In genomic region chr20:34824861-34825529, GRCh38 we compare ENCODE assay signal across 8 cellular contexts. TPM values are rescaled to one million over a fixed set of nuclear protein-coding genes. Genes with fewer than 3 reads are reported as not detected.
A peak's percentile ranks its signal among the peaks of the same experiment; 100 is the strongest.
DNase-seq lines count a peak whose midpoint lies in the region; FAIRE-seq and TF ChIP-seq lines count a peak whose summit lies in the region.

No MANE protein-coding gene starts in this region.

- dilution Hi-C loops in keratinocyte (cut with MboI; ENCODE audit: extremely low pct_ligation_motif_present, low sequenced_read_pairs), result no loop called here

- H3K9me1 ChIP-seq in keratinocyte (ENCODE audit: control insufficient read depth, extremely low read depth, insufficient read depth, low read length), result no peaks in the 10 kb centered on the region

- peak; percentile 72 for TF ChIP-seq POLR2A in GM12892 (IDR thresholded peaks at IDR 0.05; ENCODE audit: low read depth, low read length)

- peak overlapping the region; percentile 83 for H2AFZ ChIP-seq in keratinocyte (ENCODE audit: control insufficient read depth, low read length)

- DNase-seq in GM12892 (ENCODE audit: insufficient read length) (peak; percentile 54), HFF-Myc (ENCODE audit: extremely low read depth, low read depth) (no peak), NCI-H1105 treated with DMSO at 0.1 percent for 48 hours (lab: John Stamatoyannopoulos, UW) (peak; percentile 44), caudate nucleus (lab: John Stamatoyannopoulos, UW) (peak in 58 of 61 donors; percentile 7 to 76 (median 52)), keratinocyte (ENCODE audit: low read depth, low spot score) (no peak), epidermal melanocyte (ENCODE audit: insufficient read length, low spot score) (no peak)
- peak; percentile 31 to 58 (median 44) for DNase-seq in activated CD4-positive, CD25-positive, alpha-beta regulatory T cell (lab: John Stamatoyannopoulos, UW)
- DNase-seq in stimulated activated CD4-positive, alpha-beta T cell treated with anti-CD3 and anti-CD28 coated beads, Interleukin-15, amount 100 ng/mL, for 1 hour (ENCODE audit: low read depth in 1 of 2, low spot score in 1 of 2), result peak; percentile 44 to 58

- peak; percentile 75 for FAIRE-seq in GM12892 (lab: Jason Lieb, UNC)
- FAIRE-seq in keratinocyte (lab: Jason Lieb, UNC), result no peak

- no peaks in the 10 kb centered on the region for H3K9me3 ChIP-seq in keratinocyte (ENCODE audit: control insufficient read depth, low read depth, low read length)

- H3K4me1 ChIP-seq in keratinocyte (ENCODE audit: control insufficient read depth, extremely low read depth, insufficient read depth, low read length), result peaks cover 29% of the 10 kb centered on the region

- TF ChIP-seq CTCF in HFF-Myc (IDR thresholded peaks at IDR 0.05; ENCODE audit: low read depth, low read length, missing control alignments), result no peak
- peak in 1 of 3 experiments; percentile 9 for TF ChIP-seq CTCF in keratinocyte (optimal IDR thresholded peaks at IDR 0.05 in 1 of 3, IDR thresholded peaks at IDR 0.05 in 1 of 3, conservative IDR thresholded peaks at IDR 0.05 in 1 of 3; ENCODE audit: extremely low read depth in 1 of 3, insufficient read depth in 2 of 3, low read length in 3 of 3)

- H3K27me3 ChIP-seq in keratinocyte (ENCODE audit: control insufficient read depth, extremely low read depth, insufficient read depth, low read length), result no peaks in the 10 kb centered on the region

- peaks cover 48% of the 10 kb centered on the region for H3K79me2 ChIP-seq in keratinocyte (ENCODE audit: control insufficient read depth, insufficient read depth, low read length)

- H3K27ac ChIP-seq in caudate nucleus (ENCODE audit: low read depth, low read length), result peak overlapping the region; percentile 88
- H3K27ac ChIP-seq in keratinocyte (ENCODE audit: control insufficient read depth, insufficient read depth, low read length), result peak overlapping the region; percentile 91

- peak overlapping the region; percentile 98 for H3K4me2 ChIP-seq in keratinocyte (ENCODE audit: control insufficient read depth, extremely low read depth, insufficient read depth, low read depth, low read length)

- H3K4me3 ChIP-seq in HFF-Myc (replicated peaks; ENCODE audit: low read depth, low read length) (peak overlapping the region; percentile 90), keratinocyte (ENCODE audit: control insufficient read depth in 2 of 3, extremely low read depth in 1 of 3, insufficient read depth in 2 of 3, low read depth in 1 of 3, low read length in 3 of 3) (peak overlapping the region; percentile 87 to 90 (median 88))

- peak overlapping the region; percentile 95 for H3K9ac ChIP-seq in keratinocyte (ENCODE audit: control insufficient read depth, extremely low read depth, insufficient read depth, low read length)

- peaks cover 12% of the 10 kb centered on the region for H4K20me1 ChIP-seq in keratinocyte (ENCODE audit: control insufficient read depth, extremely low read depth, insufficient read depth, low read length)

- H3K36me3 ChIP-seq in keratinocyte (ENCODE audit: control insufficient read depth in 2 of 2, extremely low read depth in 1 of 2, insufficient read depth in 2 of 2, low read length in 2 of 2), result no peaks in the 10 kb centered on the region

RNA-seq across cellular contexts. Expression of gene NCOA6, which starts 0.5 kb away (rescaled TPM):
- 9.4 TPM for polyA plus RNA-seq in GM12892 (2012; ENCODE audit: missing spikeins)
- 9.6 to 15.2 TPM (median 13.3 TPM) in 3 replicates for polyA plus RNA-seq in keratinocyte
- polyA plus RNA-seq in keratinocyte (2011; ENCODE audit: low read depth), result 28.7 TPM
- 13.3 and 17.6 TPM in 2 replicates for polyA plus RNA-seq in keratinocyte (2011; cell fraction: cytosol; rRNA removed)
- polyA plus RNA-seq in keratinocyte (2011; cell fraction: nucleus; rRNA removed), result 38.8 and 41.7 TPM in 2 replicates
- 11.3 and 22.5 TPM in 2 replicates for polyA plus RNA-seq in keratinocyte (2012; ENCODE audit: low replicate concordance)
- polyA minus RNA-seq in keratinocyte, result 16.0 to 25.0 TPM (median 23.5 TPM) in 3 replicates
- 11.5 TPM for polyA minus RNA-seq in keratinocyte (2011; cell fraction: cytosol; rRNA and poly(A)+ RNA removed)
- 19.6 and 38.3 TPM in 2 replicates for polyA minus RNA-seq in keratinocyte (2011; cell fraction: nucleus; rRNA and poly(A)+ RNA removed)

RNA-seq across cellular contexts. Expression of gene GGT7, which starts 47.7 kb away (rescaled TPM):
- polyA plus RNA-seq in GM12892 (2012; ENCODE audit: missing spikeins), result 3.8 TPM
- 4.7 to 6.5 TPM (median 5.0 TPM) in 3 replicates for polyA plus RNA-seq in keratinocyte
- 2.1 TPM for polyA plus RNA-seq in keratinocyte (2011; ENCODE audit: low read depth)
- polyA plus RNA-seq in keratinocyte (2011; cell fraction: cytosol; rRNA removed), result 1.8 and 3.5 TPM in 2 replicates
- polyA plus RNA-seq in keratinocyte (2011; cell fraction: nucleus; rRNA removed), result 11.3 and 13.5 TPM in 2 replicates
- 5.5 and 6.2 TPM in 2 replicates for polyA plus RNA-seq in keratinocyte (2012; ENCODE audit: low replicate concordance)
- polyA minus RNA-seq in keratinocyte, result 4.1 to 4.4 TPM (median 4.3 TPM) in 3 replicates
- polyA minus RNA-seq in keratinocyte (2011; cell fraction: cytosol; rRNA and poly(A)+ RNA removed), result 7.7 TPM
- polyA minus RNA-seq in keratinocyte (2011; cell fraction: nucleus; rRNA and poly(A)+ RNA removed), result 9.9 and 10.3 TPM in 2 replicates

RNA-seq across cellular contexts. Expression of gene ACSS2, which starts 51.4 kb away (rescaled TPM):
- polyA plus RNA-seq in GM12892 (2012; ENCODE audit: missing spikeins), result 18.6 TPM
- polyA plus RNA-seq in keratinocyte, result 79.0 to 91.9 TPM (median 90.6 TPM) in 3 replicates
- polyA plus RNA-seq in keratinocyte (2011; ENCODE audit: low read depth), result 35.9 TPM
- polyA plus RNA-seq in keratinocyte (2011; cell fraction: cytosol; rRNA removed), result 54.8 and 62.6 TPM in 2 replicates
- polyA plus RNA-seq in keratinocyte (2011; cell fraction: nucleus; rRNA removed), result 96.5 and 108 TPM in 2 replicates
- polyA plus RNA-seq in keratinocyte (2012; ENCODE audit: low replicate concordance), result 45.3 and 70.1 TPM in 2 replicates
- polyA minus RNA-seq in keratinocyte, result 178 to 350 TPM (median 181 TPM) in 3 replicates
- polyA minus RNA-seq in keratinocyte (2011; cell fraction: cytosol; rRNA and poly(A)+ RNA removed), result 115 TPM
- polyA minus RNA-seq in keratinocyte (2011; cell fraction: nucleus; rRNA and poly(A)+ RNA removed), result 63.4 and 83.8 TPM in 2 replicates

Comparison
In these comparisons a context has a peak if more than half of its experiments do, and no peak if none do; other contexts are left out.
1. DNase-seq: peak in GM12892 (single experiment), NCI-H1105 treated with DMSO at 0.1 percent for 48 hours (single experiment), activated CD4-positive, CD25-positive, alpha-beta regulatory T cell (4 of 4), caudate nucleus (58 of 61) and stimulated activated CD4-positive, alpha-beta T cell treated with anti-CD3 and anti-CD28 coated beads, Interleukin-15, amount 100 ng/mL, for 1 hour (2 of 2); none in HFF-Myc (single experiment), keratinocyte (single experiment) and epidermal melanocyte (single experiment).